1 cellular context compared by ENCODE assay signal in the genomic region with DNA sequence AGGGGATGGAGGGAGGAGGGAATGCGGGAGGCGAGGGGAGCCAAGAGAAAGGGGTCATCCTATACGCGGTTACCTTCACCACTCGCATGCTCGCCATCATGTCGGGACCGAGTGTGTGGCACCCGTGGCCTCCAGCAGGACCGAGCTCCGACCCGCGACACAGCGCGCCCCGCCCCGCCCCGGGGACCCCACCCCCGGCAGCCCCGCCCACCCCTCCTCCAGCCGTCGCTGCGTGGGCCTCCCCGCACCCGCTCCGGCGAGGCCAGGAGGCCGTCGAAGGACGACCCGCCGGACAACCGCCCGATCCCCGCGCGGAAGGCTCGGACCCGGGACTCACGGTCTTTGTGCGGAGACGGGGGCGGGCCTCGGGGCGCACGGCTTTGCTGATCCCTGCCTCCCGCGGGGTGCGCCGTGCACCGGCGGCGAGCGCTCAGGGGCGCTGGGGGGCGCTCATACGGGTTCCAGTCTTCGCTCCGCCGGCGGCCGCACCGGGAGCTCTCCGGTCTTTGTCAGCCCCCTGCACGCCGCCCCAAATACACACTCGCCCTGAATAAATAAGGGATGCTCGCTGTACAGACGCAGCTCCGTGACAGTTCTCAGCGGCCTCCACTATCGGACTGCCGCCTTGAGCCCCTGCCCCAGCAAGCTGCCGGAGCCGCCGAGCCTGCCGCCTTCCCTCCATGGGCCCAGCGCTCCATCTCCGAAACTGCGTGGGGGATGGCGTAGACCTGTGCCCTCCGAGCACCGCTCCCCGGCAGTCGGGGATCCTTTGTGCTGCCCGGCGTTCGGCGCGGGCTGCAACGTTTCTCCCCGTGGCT.
TF ChIP-seq lines count a peak whose summit lies in the region.

A gene (minus strand): TSS at position 161 of the 818 bp plus-strand sequence. CDS start 61 bp downstream, at position 100.

TF ChIP-seq in HepG2, 621 proteins besides CTCF, POLR2A, EP300 and RAD21 (continued from another document and continues in another):
- TF ChIP-seq, protein P1, sequence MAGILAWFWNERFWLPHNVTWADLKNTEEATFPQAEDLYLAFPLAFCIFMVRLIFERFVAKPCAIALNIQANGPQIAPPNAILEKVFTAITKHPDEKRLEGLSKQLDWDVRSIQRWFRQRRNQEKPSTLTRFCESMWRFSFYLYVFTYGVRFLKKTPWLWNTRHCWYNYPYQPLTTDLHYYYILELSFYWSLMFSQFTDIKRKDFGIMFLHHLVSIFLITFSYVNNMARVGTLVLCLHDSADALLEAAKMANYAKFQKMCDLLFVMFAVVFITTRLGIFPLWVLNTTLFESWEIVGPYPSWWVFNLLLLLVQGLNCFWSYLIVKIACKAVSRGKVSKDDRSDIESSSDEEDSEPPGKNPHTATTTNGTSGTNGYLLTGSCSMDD (CRISPR knock-in tag; IDR thresholded peaks at IDR 0.05): no peak
- TF ChIP-seq NAIF1 (CRISPR knock-in tag; IDR thresholded peaks at IDR 0.05; ENCODE audit: borderline replicate concordance): no peak
- TF ChIP-seq, protein P2, sequence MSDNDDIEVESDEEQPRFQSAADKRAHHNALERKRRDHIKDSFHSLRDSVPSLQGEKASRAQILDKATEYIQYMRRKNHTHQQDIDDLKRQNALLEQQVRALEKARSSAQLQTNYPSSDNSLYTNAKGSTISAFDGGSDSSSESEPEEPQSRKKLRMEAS (IDR thresholded peaks at IDR 0.05): peak; percentile 4; the same call in 1 of the 2 replicates
- no peak for TF ChIP-seq CCAR2 (optimal IDR thresholded peaks at IDR 0.05; ENCODE audit: low read depth, low read length)
- TF ChIP-seq ZNF775 (CRISPR knock-in tag; IDR thresholded peaks at IDR 0.05; ENCODE audit: borderline replicate concordance): no peak
- TF ChIP-seq, protein P3, sequence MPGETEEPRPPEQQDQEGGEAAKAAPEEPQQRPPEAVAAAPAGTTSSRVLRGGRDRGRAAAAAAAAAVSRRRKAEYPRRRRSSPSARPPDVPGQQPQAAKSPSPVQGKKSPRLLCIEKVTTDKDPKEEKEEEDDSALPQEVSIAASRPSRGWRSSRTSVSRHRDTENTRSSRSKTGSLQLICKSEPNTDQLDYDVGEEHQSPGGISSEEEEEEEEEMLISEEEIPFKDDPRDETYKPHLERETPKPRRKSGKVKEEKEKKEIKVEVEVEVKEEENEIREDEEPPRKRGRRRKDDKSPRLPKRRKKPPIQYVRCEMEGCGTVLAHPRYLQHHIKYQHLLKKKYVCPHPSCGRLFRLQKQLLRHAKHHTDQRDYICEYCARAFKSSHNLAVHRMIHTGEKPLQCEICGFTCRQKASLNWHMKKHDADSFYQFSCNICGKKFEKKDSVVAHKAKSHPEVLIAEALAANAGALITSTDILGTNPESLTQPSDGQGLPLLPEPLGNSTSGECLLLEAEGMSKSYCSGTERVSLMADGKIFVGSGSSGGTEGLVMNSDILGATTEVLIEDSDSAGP (CRISPR knock-in tag; IDR thresholded peaks at IDR 0.05; ENCODE audit: borderline replicate concordance): peak; percentile 81
- TF ChIP-seq ZNF563 (CRISPR knock-in tag; IDR thresholded peaks at IDR 0.05): peak; percentile 62; the same call in 1 of the 2 replicates
- no peak for TF ChIP-seq SP140L (CRISPR knock-in tag; IDR thresholded peaks at IDR 0.05; ENCODE audit: borderline replicate concordance)
- TF ChIP-seq, protein P4, sequence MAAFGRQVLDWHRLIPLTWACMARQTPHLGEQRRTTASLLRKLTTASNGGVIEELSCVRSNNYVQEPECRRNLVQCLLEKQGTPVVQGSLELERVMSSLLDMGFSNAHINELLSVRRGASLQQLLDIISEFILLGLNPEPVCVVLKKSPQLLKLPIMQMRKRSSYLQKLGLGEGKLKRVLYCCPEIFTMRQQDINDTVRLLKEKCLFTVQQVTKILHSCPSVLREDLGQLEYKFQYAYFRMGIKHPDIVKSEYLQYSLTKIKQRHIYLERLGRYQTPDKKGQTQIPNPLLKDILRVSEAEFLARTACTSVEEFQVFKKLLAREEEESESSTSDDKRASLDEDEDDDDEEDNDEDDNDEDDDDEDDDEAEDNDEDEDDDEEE (CRISPR knock-in tag; IDR thresholded peaks at IDR 0.05): no peak
- TF ChIP-seq ZNF550 (CRISPR knock-in tag; IDR thresholded peaks at IDR 0.05; ENCODE audit: borderline replicate concordance): 0 out of 2 replicates have a peak, but pooled peaks have one; percentile 64
- TF ChIP-seq, protein P5, sequence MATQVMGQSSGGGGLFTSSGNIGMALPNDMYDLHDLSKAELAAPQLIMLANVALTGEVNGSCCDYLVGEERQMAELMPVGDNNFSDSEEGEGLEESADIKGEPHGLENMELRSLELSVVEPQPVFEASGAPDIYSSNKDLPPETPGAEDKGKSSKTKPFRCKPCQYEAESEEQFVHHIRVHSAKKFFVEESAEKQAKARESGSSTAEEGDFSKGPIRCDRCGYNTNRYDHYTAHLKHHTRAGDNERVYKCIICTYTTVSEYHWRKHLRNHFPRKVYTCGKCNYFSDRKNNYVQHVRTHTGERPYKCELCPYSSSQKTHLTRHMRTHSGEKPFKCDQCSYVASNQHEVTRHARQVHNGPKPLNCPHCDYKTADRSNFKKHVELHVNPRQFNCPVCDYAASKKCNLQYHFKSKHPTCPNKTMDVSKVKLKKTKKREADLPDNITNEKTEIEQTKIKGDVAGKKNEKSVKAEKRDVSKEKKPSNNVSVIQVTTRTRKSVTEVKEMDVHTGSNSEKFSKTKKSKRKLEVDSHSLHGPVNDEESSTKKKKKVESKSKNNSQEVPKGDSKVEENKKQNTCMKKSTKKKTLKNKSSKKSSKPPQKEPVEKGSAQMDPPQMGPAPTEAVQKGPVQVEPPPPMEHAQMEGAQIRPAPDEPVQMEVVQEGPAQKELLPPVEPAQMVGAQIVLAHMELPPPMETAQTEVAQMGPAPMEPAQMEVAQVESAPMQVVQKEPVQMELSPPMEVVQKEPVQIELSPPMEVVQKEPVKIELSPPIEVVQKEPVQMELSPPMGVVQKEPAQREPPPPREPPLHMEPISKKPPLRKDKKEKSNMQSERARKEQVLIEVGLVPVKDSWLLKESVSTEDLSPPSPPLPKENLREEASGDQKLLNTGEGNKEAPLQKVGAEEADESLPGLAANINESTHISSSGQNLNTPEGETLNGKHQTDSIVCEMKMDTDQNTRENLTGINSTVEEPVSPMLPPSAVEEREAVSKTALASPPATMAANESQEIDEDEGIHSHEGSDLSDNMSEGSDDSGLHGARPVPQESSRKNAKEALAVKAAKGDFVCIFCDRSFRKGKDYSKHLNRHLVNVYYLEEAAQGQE (IDR thresholded peaks at IDR 0.05; ENCODE audit: borderline replicate concordance in 1 of 2, low read depth in 1 of 2, low read length in 2 of 2): no peak
- no peak for TF ChIP-seq BHLHE40 (IDR thresholded peaks at IDR 0.05; ENCODE audit: low read length)
- TF ChIP-seq SMAD1 (CRISPR knock-in tag; IDR thresholded peaks at IDR 0.05; ENCODE audit: borderline replicate concordance, low read depth): peak; percentile 93; the same call in 1 of the 2 replicates
- TF ChIP-seq ZNF207 (IDR thresholded peaks at IDR 0.05; ENCODE audit: borderline replicate concordance): no peak
- TF ChIP-seq ZNF781 (CRISPR knock-in tag; IDR thresholded peaks at IDR 0.05; ENCODE audit: borderline replicate concordance, not compliant biosample characterization): peak; percentile 77
- TF ChIP-seq ZBTB38 (CRISPR knock-in tag; IDR thresholded peaks at IDR 0.05): 0 out of 2 replicates have a peak, but pooled peaks have one; percentile 7
- TF ChIP-seq ZNF761 (CRISPR knock-in tag; conservative IDR thresholded peaks at IDR 0.05): 0 out of 2 replicates have a peak, but pooled peaks have one; percentile 43
- peak; percentile 62; the same call in 1 of the 2 replicates for TF ChIP-seq ZMYM3 (CRISPR knock-in tag; IDR thresholded peaks at IDR 0.05)
- TF ChIP-seq TEAD3 (CRISPR knock-in tag; optimal IDR thresholded peaks at IDR 0.05; ENCODE audit: borderline replicate concordance): peak; percentile 46
- TF ChIP-seq ZZZ3 (CRISPR knock-in tag; IDR thresholded peaks at IDR 0.05; ENCODE audit: borderline replicate concordance): no peak
- TF ChIP-seq, protein P6, sequence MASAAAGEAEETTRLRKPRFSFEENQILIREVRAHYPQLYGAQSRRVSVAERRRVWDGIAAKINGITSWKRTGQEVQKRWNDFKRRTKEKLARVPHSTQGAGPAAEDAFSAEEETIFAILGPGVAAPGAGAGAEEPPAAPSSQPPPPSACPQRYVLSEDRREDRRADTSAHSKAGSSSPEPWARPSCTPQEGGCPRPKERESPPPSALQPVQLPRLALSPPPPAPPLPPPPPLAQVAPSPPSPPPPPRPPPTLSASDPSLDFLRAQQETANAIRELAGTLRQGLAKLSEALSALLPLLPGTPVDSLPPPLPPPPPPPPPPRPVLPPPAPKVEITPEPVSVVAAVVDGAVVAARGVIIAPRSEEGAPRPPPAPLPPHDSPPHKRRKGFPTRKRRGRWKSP (CRISPR knock-in tag; IDR thresholded peaks at IDR 0.05): 0 out of 2 replicates have a peak, but pooled peaks have one; percentile 60
- TF ChIP-seq KDM5B (CRISPR knock-in tag; IDR thresholded peaks at IDR 0.05; ENCODE audit: borderline replicate concordance): no peak; the same call in 1 of the 2 replicates
- TF ChIP-seq ZNF232 (CRISPR knock-in tag; IDR thresholded peaks at IDR 0.05; ENCODE audit: borderline replicate concordance): no peak
- TF ChIP-seq DNMT1 (CRISPR knock-in tag; IDR thresholded peaks at IDR 0.05): no peak
- peak; percentile 67 for TF ChIP-seq XRCC5 (optimal IDR thresholded peaks at IDR 0.05; ENCODE audit: low read length)
- TF ChIP-seq NONO (IDR thresholded peaks at IDR 0.05): no peak
- TF ChIP-seq NONO (CRISPR knock-in tag; conservative IDR thresholded peaks at IDR 0.05): peak; percentile 58
- 0 out of 2 replicates have a peak, but pooled peaks have one; percentile 34 for TF ChIP-seq ZNF605 (CRISPR knock-in tag; IDR thresholded peaks at IDR 0.05)
- TF ChIP-seq SALL1 (CRISPR knock-in tag; IDR thresholded peaks at IDR 0.05): peak; percentile 6; the same call in 1 of the 2 replicates
- no peak for TF ChIP-seq SKI (IDR thresholded peaks at IDR 0.05; ENCODE audit: partially characterized antibody)
- TF ChIP-seq, protein P7, sequence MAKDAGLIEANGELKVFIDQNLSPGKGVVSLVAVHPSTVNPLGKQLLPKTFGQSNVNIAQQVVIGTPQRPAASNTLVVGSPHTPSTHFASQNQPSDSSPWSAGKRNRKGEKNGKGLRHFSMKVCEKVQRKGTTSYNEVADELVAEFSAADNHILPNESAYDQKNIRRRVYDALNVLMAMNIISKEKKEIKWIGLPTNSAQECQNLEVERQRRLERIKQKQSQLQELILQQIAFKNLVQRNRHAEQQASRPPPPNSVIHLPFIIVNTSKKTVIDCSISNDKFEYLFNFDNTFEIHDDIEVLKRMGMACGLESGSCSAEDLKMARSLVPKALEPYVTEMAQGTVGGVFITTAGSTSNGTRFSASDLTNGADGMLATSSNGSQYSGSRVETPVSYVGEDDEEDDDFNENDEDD (CRISPR knock-in tag; IDR thresholded peaks at IDR 0.05; ENCODE audit: borderline replicate concordance): 0 out of 2 replicates have a peak, but pooled peaks have one; percentile 13
- no peak for TF ChIP-seq TCF12 (IDR thresholded peaks at IDR 0.05)
- TF ChIP-seq TCF12 (CRISPR knock-in tag; IDR thresholded peaks at IDR 0.05): 0 out of 2 replicates have a peak, but pooled peaks have one; percentile 38
- TF ChIP-seq TGIF2 (CRISPR knock-in tag; IDR thresholded peaks at IDR 0.05): 0 out of 2 replicates have a peak, but pooled peaks have one; percentile 24
- 0 out of 2 replicates have a peak, but pooled peaks have one; percentile 64 for TF ChIP-seq PHF8 (CRISPR knock-in tag; IDR thresholded peaks at IDR 0.05)
- peak; percentile 66; the same call in 1 of the 2 replicates for TF ChIP-seq TBX2 (CRISPR knock-in tag; IDR thresholded peaks at IDR 0.05; ENCODE audit: borderline replicate concordance)
- 0 out of 2 replicates have a peak, but pooled peaks have one; percentile 49 for TF ChIP-seq ZNF709 (CRISPR knock-in tag; IDR thresholded peaks at IDR 0.05)
- TF ChIP-seq REPIN1 (CRISPR knock-in tag; IDR thresholded peaks at IDR 0.05; ENCODE audit: borderline replicate concordance, low read depth): peak; percentile 59; the same call in 1 of the 2 replicates
- TF ChIP-seq, protein P8, sequence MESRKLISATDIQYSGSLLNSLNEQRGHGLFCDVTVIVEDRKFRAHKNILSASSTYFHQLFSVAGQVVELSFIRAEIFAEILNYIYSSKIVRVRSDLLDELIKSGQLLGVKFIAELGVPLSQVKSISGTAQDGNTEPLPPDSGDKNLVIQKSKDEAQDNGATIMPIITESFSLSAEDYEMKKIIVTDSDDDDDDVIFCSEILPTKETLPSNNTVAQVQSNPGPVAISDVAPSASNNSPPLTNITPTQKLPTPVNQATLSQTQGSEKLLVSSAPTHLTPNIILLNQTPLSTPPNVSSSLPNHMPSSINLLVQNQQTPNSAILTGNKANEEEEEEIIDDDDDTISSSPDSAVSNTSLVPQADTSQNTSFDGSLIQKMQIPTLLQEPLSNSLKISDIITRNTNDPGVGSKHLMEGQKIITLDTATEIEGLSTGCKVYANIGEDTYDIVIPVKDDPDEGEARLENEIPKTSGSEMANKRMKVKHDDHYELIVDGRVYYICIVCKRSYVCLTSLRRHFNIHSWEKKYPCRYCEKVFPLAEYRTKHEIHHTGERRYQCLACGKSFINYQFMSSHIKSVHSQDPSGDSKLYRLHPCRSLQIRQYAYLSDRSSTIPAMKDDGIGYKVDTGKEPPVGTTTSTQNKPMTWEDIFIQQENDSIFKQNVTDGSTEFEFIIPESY (CRISPR knock-in tag; IDR thresholded peaks at IDR 0.05): no peak
- TF ChIP-seq, protein P9, sequence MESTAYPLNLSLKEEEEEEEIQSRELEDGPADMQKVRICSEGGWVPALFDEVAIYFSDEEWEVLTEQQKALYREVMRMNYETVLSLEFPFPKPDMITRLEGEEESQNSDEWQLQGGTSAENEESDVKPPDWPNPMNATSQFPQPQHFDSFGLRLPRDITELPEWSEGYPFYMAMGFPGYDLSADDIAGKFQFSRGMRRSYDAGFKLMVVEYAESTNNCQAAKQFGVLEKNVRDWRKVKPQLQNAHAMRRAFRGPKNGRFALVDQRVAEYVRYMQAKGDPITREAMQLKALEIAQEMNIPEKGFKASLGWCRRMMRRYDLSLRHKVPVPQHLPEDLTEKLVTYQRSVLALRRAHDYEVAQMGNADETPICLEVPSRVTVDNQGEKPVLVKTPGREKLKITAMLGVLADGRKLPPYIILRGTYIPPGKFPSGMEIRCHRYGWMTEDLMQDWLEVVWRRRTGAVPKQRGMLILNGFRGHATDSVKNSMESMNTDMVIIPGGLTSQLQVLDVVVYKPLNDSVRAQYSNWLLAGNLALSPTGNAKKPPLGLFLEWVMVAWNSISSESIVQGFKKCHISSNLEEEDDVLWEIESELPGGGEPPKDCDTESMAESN (CRISPR knock-in tag; conservative IDR thresholded peaks at IDR 0.05): no peak
- TF ChIP-seq ZBTB21 (CRISPR knock-in tag; IDR thresholded peaks at IDR 0.05): no peak
- TF ChIP-seq NFIC (IDR thresholded peaks at IDR 0.05; ENCODE audit: low read length): no peak
- TF ChIP-seq ISL2 (CRISPR knock-in tag; IDR thresholded peaks at IDR 0.05): peak; percentile 31; the same call in 1 of the 2 replicates
- TF ChIP-seq PLRG1 (conservative IDR thresholded peaks at IDR 0.05): no peak
- TF ChIP-seq, protein P10, sequence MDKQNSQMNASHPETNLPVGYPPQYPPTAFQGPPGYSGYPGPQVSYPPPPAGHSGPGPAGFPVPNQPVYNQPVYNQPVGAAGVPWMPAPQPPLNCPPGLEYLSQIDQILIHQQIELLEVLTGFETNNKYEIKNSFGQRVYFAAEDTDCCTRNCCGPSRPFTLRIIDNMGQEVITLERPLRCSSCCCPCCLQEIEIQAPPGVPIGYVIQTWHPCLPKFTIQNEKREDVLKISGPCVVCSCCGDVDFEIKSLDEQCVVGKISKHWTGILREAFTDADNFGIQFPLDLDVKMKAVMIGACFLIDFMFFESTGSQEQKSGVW (CRISPR knock-in tag; IDR thresholded peaks at IDR 0.05; ENCODE audit: borderline replicate concordance): no peak
- no peak for TF ChIP-seq CREB1 (IDR thresholded peaks at IDR 0.05)
- TF ChIP-seq CREB1 (CRISPR knock-in tag; IDR thresholded peaks at IDR 0.05): no peak
- 0 out of 2 replicates have a peak, but pooled peaks have one; percentile 9 for TF ChIP-seq DNMT3B (CRISPR knock-in tag; conservative IDR thresholded peaks at IDR 0.05)
- peak; percentile 35; the same call in 1 of the 2 replicates for TF ChIP-seq PHF21A (CRISPR knock-in tag; IDR thresholded peaks at IDR 0.05)
